ENCODE assay signal across 14 cellular contexts in the genomic region with DNA sequence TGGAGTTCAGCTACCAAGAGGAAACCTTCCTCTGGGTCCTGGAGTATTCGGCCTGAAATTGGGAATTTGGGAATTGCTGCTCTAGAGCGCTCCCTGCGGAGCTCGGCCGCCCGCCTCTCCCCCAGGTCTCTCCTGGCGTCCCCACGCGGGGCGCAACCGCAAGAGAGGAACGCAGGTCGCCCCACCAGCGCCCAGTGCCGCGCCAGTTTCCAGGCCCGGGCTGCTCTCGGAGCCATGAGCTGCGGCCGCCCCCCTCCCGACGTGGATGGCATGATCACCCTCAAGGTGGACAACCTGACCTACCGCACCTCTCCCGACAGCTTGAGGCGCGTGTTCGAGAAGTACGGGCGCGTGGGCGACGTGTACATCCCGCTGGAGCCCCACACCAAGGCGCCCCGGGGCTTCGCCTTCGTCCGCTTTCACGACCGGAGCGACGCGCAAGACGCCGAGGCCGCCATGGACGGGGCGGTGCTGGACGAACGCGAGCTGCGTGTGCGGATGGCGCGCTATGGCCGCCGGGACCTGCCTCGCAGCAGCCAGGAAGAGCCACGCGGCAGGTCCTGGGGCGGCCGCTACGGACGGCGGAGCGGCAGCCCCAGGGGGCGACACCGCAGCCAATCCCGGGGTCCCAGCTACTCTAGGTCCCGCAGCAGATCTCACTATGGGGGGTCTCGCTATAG. TPM values are rescaled to one million over a fixed set of nuclear protein-coding genes. Genes with fewer than 3 reads are reported as not detected.
DNase-seq lines count a peak whose midpoint lies in the region; ATAC-seq and TF ChIP-seq lines count a peak whose summit lies in the region.
"Not testable (repeated sequence)": the region's sequence is repeated elsewhere in the genome, so short reads cannot be mapped to it uniquely, and the experiment has no call there.
"Had no signal": no experiment of that assay in that cellular context is flagged by ENCODE, and none has a peak within 500 bp of the region (broad histone marks: within the 10 kb centered on the region; RNA-seq: fewer than 3 reads in every experiment).

No MANE protein-coding gene starts in this region.

- POLR2A ChIA-PET in naive thymus-derived CD4-positive, alpha-beta T cell (lab: Charles Lee) = interaction anchor here (0.6 to 1.6 kb wide), 4 partner anchors 30 to 1188 kb away, joined by 3 to 9 read pairs (median 4); a partner anchor contains a TSS

- H3K27me3 Mint-ChIP-seq in GM23338 (ENCODE audit: insufficient read depth, low read depth, poor library complexity) = not testable (repeated sequence)
- peaks cover 41% of the 10 kb centered on the region for H3K27me3 Mint-ChIP-seq in activated T-cell treated with anti-CD3 and anti-CD28 coated beads, Interleukin-2, amount 50 U/mL, for 24 hours
- peaks cover 25 to 45% (median 41%) of the 10 kb centered on the region in 5 donors for H3K27me3 Mint-ChIP-seq in naive thymus-derived CD4-positive, alpha-beta T cell

- CTCF ChIA-PET in naive thymus-derived CD4-positive, alpha-beta T cell (lab: Charles Lee) = interaction anchor here (0.7 kb wide), 1 partner anchor 68 kb away, joined by 4 read pairs; no protein-coding TSS in a partner anchor

- DNase-seq in GM23338 (ENCODE audit: low spot score) = peak; percentile 18
- DNase-seq in activated T-cell treated with anti-CD3 and anti-CD28 coated beads, Interleukin-2, amount 50 U/mL, for 24 hours = peak; percentile 41
- peak in 1 of 4 donors; percentile 22 for DNase-seq in body of pancreas
- peak; percentile 12 to 22 for DNase-seq in erythroblast (lab: John Stamatoyannopoulos, UW)
- peak; percentile 42 for DNase-seq in left ventricle myocardium superior
- peak in 5 of 9 donors; percentile 1 to 17 (median 4) for DNase-seq in naive thymus-derived CD4-positive, alpha-beta T cell
- peak; percentile 13 for DNase-seq in stimulated activated CD4-positive, alpha-beta T cell treated with anti-CD3 and anti-CD28 coated beads, Interleukin-4, amount 100 ng/mL, for 1 hour
- DNase-seq in aorta = not testable (repeated sequence)

- H3K9me3 Mint-ChIP-seq in GM23338; activated T-cell treated with anti-CD3 and anti-CD28 coated beads, Interleukin-2, amount 50 U/mL, for 24 hours; naive thymus-derived CD4-positive, alpha-beta T cell: not testable (repeated sequence)

- H3K4me2 ChIP-seq in GM23338 = not testable (repeated sequence)

- H3K36me3 Mint-ChIP-seq in GM23338 (ENCODE audit: low read depth); activated T-cell treated with anti-CD3 and anti-CD28 coated beads, Interleukin-2, amount 50 U/mL, for 24 hours (ENCODE audit: low read depth); naive thymus-derived CD4-positive, alpha-beta T cell: not testable (repeated sequence)

- H3K4me1 ChIP-seq in GM23338 (ENCODE audit: insufficient read depth); body of pancreas; naive thymus-derived CD4-positive, alpha-beta T cell (ENCODE audit: control insufficient read depth in 2 of 2, insufficient read depth in 2 of 2, low read length in 2 of 2); aorta (ENCODE audit: control insufficient read depth in 1 of 2, insufficient read depth in 2 of 2, low read length in 2 of 2): not testable (repeated sequence)

- H4K20me1 ChIP-seq in GM23338 (replicated peaks; ENCODE audit: insufficient read depth) = not testable (repeated sequence)

- not testable (repeated sequence) for H3K79me2 ChIP-seq in GM23338 (replicated peaks; ENCODE audit: insufficient read depth)

- intact Hi-C loops in body of pancreas (cut with DNase I); left ventricle myocardium superior (cut with micrococcal nuclease); naive thymus-derived CD4-positive, alpha-beta T cell (cut with micrococcal nuclease); aorta (cut with DNase I): not testable (repeated sequence)

- TF ChIP-seq CTCF in GM23338 (conservative IDR thresholded peaks at IDR 0.05; ENCODE audit: low read depth in 2 of 2); body of pancreas (IDR thresholded peaks at IDR 0.05): not testable (repeated sequence)

- H3F3A ChIP-seq in GM23338 (replicated peaks; ENCODE audit: low read depth) = not testable (repeated sequence)

- not testable (repeated sequence) for TF ChIP-seq POLR2A in body of pancreas (IDR thresholded peaks at IDR 0.05); erythroblast (IDR thresholded peaks at IDR 0.05; ENCODE audit: low read length)

- not testable (repeated sequence) for H3K27me3 ChIP-seq in GM23338 (ENCODE audit: insufficient read depth); body of pancreas; naive thymus-derived CD4-positive, alpha-beta T cell (ENCODE audit: control insufficient read depth in 2 of 2, insufficient read depth in 2 of 2, low read length in 2 of 2); aorta (ENCODE audit: control insufficient read depth in 1 of 2, insufficient read depth in 2 of 2, low read length in 1 of 2)

- H3K9me2 ChIP-seq in GM23338 (ENCODE audit: insufficient read depth) = not testable (repeated sequence)

- WGBS in body of pancreas, 2 donors = 23 to 38% methylated on average over 10 to 47 of the region's 71 CpGs
- 17 to 19% methylated on average over 63 to 71 of the region's 71 CpGs for WGBS in aorta, 2 donors

- not testable (repeated sequence) for H3K27ac ChIP-seq in GM23338 (ENCODE audit: low read depth); body of pancreas; naive thymus-derived CD4-positive, alpha-beta T cell (ENCODE audit: low read depth, low read length); aorta (ENCODE audit: low read depth in 1 of 2, low read length in 2 of 2)

- H3K36me3 ChIP-seq in GM23338 (ENCODE audit: insufficient read depth); body of pancreas (replicated peaks in 1 of 2; ENCODE audit: insufficient read depth in 1 of 2, low read depth in 2 of 2); naive thymus-derived CD4-positive, alpha-beta T cell (ENCODE audit: control insufficient read depth in 2 of 3, insufficient read depth in 3 of 3, low read length in 3 of 3); aorta (ENCODE audit: control insufficient read depth in 1 of 2, insufficient read depth in 2 of 2, low read length in 1 of 2): not testable (repeated sequence)

- H3K4me1 Mint-ChIP-seq in GM23338; activated T-cell treated with anti-CD3 and anti-CD28 coated beads, Interleukin-2, amount 50 U/mL, for 24 hours (ENCODE audit: low read depth); naive thymus-derived CD4-positive, alpha-beta T cell: not testable (repeated sequence)

- not testable (repeated sequence) for H2AFZ ChIP-seq in GM23338

- not testable (repeated sequence) for H3K9me3 ChIP-seq in body of pancreas; naive thymus-derived CD4-positive, alpha-beta T cell (ENCODE audit: control insufficient read depth in 2 of 3, low read length in 3 of 3); aorta (ENCODE audit: control insufficient read depth, low read length)

- not testable (repeated sequence) for H3K4me3 Mint-ChIP-seq in GM23338
- peak overlapping the region; percentile 39 for H3K4me3 Mint-ChIP-seq in activated T-cell treated with anti-CD3 and anti-CD28 coated beads, Interleukin-2, amount 50 U/mL, for 24 hours
- peak overlapping the region in 7 of 10 donors; percentile 1 to 60 (median 22) for H3K4me3 Mint-ChIP-seq in naive thymus-derived CD4-positive, alpha-beta T cell

- H3K4me3 ChIP-seq in GM23338; body of pancreas; naive thymus-derived CD4-positive, alpha-beta T cell (ENCODE audit: low read length): not testable (repeated sequence)
- H3K4me3 ChIP-seq in aorta (ENCODE audit: low read length in 2 of 2) = peak overlapping the region in 1 of 2 donors; percentile 1

- not testable (repeated sequence) for ATAC-seq in GM23338
- ATAC-seq in body of pancreas (peak; percentile 35), left ventricle myocardium superior (peak; percentile 72), aorta (ENCODE audit: low FRiP score) (peak; percentile 38)
- ATAC-seq in naive thymus-derived CD4-positive, alpha-beta T cell = peak; percentile 51

- not testable (repeated sequence) for H3K27ac Mint-ChIP-seq in GM23338; activated T-cell treated with anti-CD3 and anti-CD28 coated beads, Interleukin-2, amount 50 U/mL, for 24 hours; naive thymus-derived CD4-positive, alpha-beta T cell

RNA-seq across cellular contexts. Expression of a gene that starts 11.7 kb away (rescaled TPM):
- not detected in 2 replicates for total RNA-seq in GM23338 (2014; rRNA removed; shearing (Covaris generic))
- polyA plus RNA-seq in GM23338 (2016; fragmentation: Nextera tagmentation; extraction: Ambion mirVana) (not detected in 2 replicates), aorta (not detected)
- total RNA-seq in body of pancreas (not detected), left ventricle myocardium superior (not detected), aorta (not detected)
- not detected for total RNA-seq in naive thymus-derived CD4-positive, alpha-beta T cell
- not detected for polyA plus RNA-seq in naive thymus-derived CD4-positive, alpha-beta T cell
- total RNA-seq: adrenal gland, frontal cortex, LHCN-M2, mesenteric fat pad, SJCRH30 had no signal
- polyA plus RNA-seq: adrenal gland, small intestine had no signal

RNA-seq across cellular contexts. Expression of a gene that starts 12.4 kb away (rescaled TPM):
- not detected in 2 replicates for total RNA-seq in GM23338 (2014; rRNA removed; shearing (Covaris generic))
- not detected in 2 replicates for polyA plus RNA-seq in GM23338 (2016; fragmentation: Nextera tagmentation; extraction: Ambion mirVana)
- total RNA-seq in body of pancreas = not detected
- not detected for total RNA-seq in left ventricle myocardium superior
- not detected for total RNA-seq in naive thymus-derived CD4-positive, alpha-beta T cell
- not detected for polyA plus RNA-seq in naive thymus-derived CD4-positive, alpha-beta T cell
- total RNA-seq in aorta = not detected
- not detected for polyA plus RNA-seq in aorta
- total RNA-seq: adrenal gland, frontal cortex, LHCN-M2, mesenteric fat pad, SJCRH30 had no signal
- polyA plus RNA-seq: adrenal gland, small intestine had no signal

RNA-seq across cellular contexts. Expression of a gene that starts 29.2 kb away (rescaled TPM):
- total RNA-seq in GM23338 (2014; rRNA removed; shearing (Covaris generic)) = 11.0 and 12.6 TPM in 2 replicates
- polyA plus RNA-seq in GM23338 (2016; fragmentation: Nextera tagmentation; extraction: Ambion mirVana) = 18.2 and 19.9 TPM in 2 replicates
- total RNA-seq in body of pancreas = 10 to 100 TPM; 22.7 to 23.9 TPM
- total RNA-seq in left ventricle myocardium superior = 24.9 TPM
- 100 to 1,000 TPM in 2 of 5 experiments, 10 to 100 TPM in 3; 42.3 to 112 (median 53.4) TPM for total RNA-seq in naive thymus-derived CD4-positive, alpha-beta T cell
- 100 to 1,000 TPM in 1 of 2 donors, 10 to 100 TPM in 1; 86.2 to 116 TPM for polyA plus RNA-seq in naive thymus-derived CD4-positive, alpha-beta T cell
- 10 to 100 TPM; 35.8 to 40.5 TPM for total RNA-seq in aorta
- 10 to 100 TPM; 41.9 to 45.4 TPM for polyA plus RNA-seq in aorta

RNA-seq across cellular contexts. Expression of a gene that starts 52.1 kb away (rescaled TPM):
- total RNA-seq in GM23338 (2014; rRNA removed; shearing (Covaris generic)) = 4.0 and 4.4 TPM in 2 replicates
- 0.76 and 1.1 TPM in 2 replicates for polyA plus RNA-seq in GM23338 (2016; fragmentation: Nextera tagmentation; extraction: Ambion mirVana)
- total RNA-seq in body of pancreas = 10 to 100 TPM in 1 of 2 donors, 1 to 10 TPM in 1; 8.6 to 13.7 TPM
- total RNA-seq in left ventricle myocardium superior = 10.7 TPM
- total RNA-seq in naive thymus-derived CD4-positive, alpha-beta T cell = 10 to 100 TPM in 1 of 5 experiments, 1 to 10 TPM in 4; 4.7 to 23.2 (median 8.6) TPM
- 1 to 10 TPM; 5.3 to 6.0 TPM for polyA plus RNA-seq in naive thymus-derived CD4-positive, alpha-beta T cell
- 10 to 100 TPM; 50.9 to 54.8 TPM for total RNA-seq in aorta
- 10 to 100 TPM; 19.0 to 71.8 TPM for polyA plus RNA-seq in aorta
